19 cellular contexts compared by ENCODE assay signal in genomic region chr10:44237364-44238034, GRCh38.
A peak's percentile ranks its signal among the peaks of the same experiment; 100 is the strongest.
DNase-seq lines count a peak whose midpoint lies in the region; ATAC-seq and TF ChIP-seq lines count a peak whose summit lies in the region.
"Had no signal": no experiment of that assay in that cellular context is flagged by ENCODE, and none has a peak within 500 bp of the region (broad histone marks: within the 10 kb centered on the region; RNA-seq: fewer than 3 reads in every experiment).

No MANE protein-coding gene starts in this region.

- H3K27ac ChIP-seq in esophagus muscularis mucosa (replicated peaks in 1 of 4) (no peak overlapping the region), right lobe of liver (peak overlapping the region; percentile 22 to 72 (median 40))
- H3K27ac ChIP-seq: A549, BLaER1, C4-2B had no signal

- H3K9me3 ChIP-seq in esophagus muscularis mucosa (no peaks in the 10 kb centered on the region), right lobe of liver (no peaks in the 10 kb centered on the region)
- H3K9me3 ChIP-seq: A549, Caco-2 had no signal

- TF ChIP-seq POLR2A in esophagus muscularis mucosa (IDR thresholded peaks at IDR 0.05; ENCODE audit: low read depth), result no peak
- TF ChIP-seq POLR2A in right lobe of liver (IDR thresholded peaks at IDR 0.05), result no peak

- no peaks in the 10 kb centered on the region for H3K36me3 ChIP-seq in esophagus muscularis mucosa
- no peaks in the 10 kb centered on the region for H3K36me3 ChIP-seq in right lobe of liver
- H3K36me3 ChIP-seq: BLaER1 had no signal

- TF ChIP-seq CTCF in esophagus muscularis mucosa (IDR thresholded peaks at IDR 0.05) (no peak), right lobe of liver (IDR thresholded peaks at IDR 0.05) (no peak)

- intact Hi-C loops in esophagus muscularis mucosa (cut with DNase I), result no loop called here
- intact Hi-C loops in right lobe of liver (cut with DNase I), result no loop called here

- peaks cover 3 to 7% (median 5%) of the 10 kb centered on the region in 4 donors for H3K4me1 ChIP-seq in esophagus muscularis mucosa
- peaks cover 0 to 21% (median 5%) of the 10 kb centered on the region in 4 donors for H3K4me1 ChIP-seq in right lobe of liver
- H3K4me1 ChIP-seq: A549 had no signal

- WGBS in esophagus muscularis mucosa, result 67% methylated on average over 1 of the region's 1 CpG
- WGBS in right lobe of liver (ENCODE audit: insufficient coverage, low coverage, low lambda C conversion rate, missing lambda C conversion rate), result no CpG with 5 or more reads among the region's 1 CpG

- H3K4me3 ChIP-seq in esophagus muscularis mucosa (no peak overlapping the region), right lobe of liver (no peak overlapping the region)
- H3K4me3 ChIP-seq: A549, BLaER1 had no signal

- DNase-seq in M059J (ENCODE audit: low read depth) (peak; percentile 30), esophagus muscularis mucosa (ENCODE audit: extremely low spot score) (peak; percentile 42), right lobe of liver (peak in 1 of 3 donors; percentile 54), foreskin melanocyte (no peak), AML-193 (lab: John Stamatoyannopoulos, UW) (no peak)
- DNase-seq in stimulated activated CD4-positive, alpha-beta T cell treated with anti-CD3 and anti-CD28 coated beads, Interleukin-4, amount 100 ng/mL, for 1 hour, result no peak
- DNase-seq: 8988T; ACHN; CD4-positive, CD25-positive, alpha-beta regulatory T cell; CD8-positive, alpha-beta T cell; DMS153; DND-41; GOT3; HCEC 1CT had no signal

- TF ChIP-seq EP300 in esophagus muscularis mucosa (IDR thresholded peaks at IDR 0.05), result no peak

- H3K27me3 ChIP-seq in esophagus muscularis mucosa (no peaks in the 10 kb centered on the region), right lobe of liver (no peaks in the 10 kb centered on the region)
- H3K27me3 ChIP-seq: BLaER1 had no signal

- ATAC-seq in right lobe of liver (peak in 2 of 4 donors; percentile 9 to 23), HG03108 (IDR thresholded peaks at IDR 0.05; ENCODE audit: unreplicated experiment) (no peak)
- ATAC-seq: A549; CD8-positive, alpha-beta T cell had no signal

Comparison
In these comparisons a context has a peak if more than half of its experiments do, and no peak if none do; other contexts are left out.
1. DNase-seq: peak in M059J (single experiment) and esophagus muscularis mucosa (single experiment); none in stimulated activated CD4-positive, alpha-beta T cell treated with anti-CD3 and anti-CD28 coated beads, Interleukin-4, amount 100 ng/mL, for 1 hour (single experiment), foreskin melanocyte (single experiment) and AML-193 (0 of 2).
2. H3K27ac ChIP-seq: peak in right lobe of liver (3 of 3); none in esophagus muscularis mucosa (0 of 4).